In the genomic region with DNA sequence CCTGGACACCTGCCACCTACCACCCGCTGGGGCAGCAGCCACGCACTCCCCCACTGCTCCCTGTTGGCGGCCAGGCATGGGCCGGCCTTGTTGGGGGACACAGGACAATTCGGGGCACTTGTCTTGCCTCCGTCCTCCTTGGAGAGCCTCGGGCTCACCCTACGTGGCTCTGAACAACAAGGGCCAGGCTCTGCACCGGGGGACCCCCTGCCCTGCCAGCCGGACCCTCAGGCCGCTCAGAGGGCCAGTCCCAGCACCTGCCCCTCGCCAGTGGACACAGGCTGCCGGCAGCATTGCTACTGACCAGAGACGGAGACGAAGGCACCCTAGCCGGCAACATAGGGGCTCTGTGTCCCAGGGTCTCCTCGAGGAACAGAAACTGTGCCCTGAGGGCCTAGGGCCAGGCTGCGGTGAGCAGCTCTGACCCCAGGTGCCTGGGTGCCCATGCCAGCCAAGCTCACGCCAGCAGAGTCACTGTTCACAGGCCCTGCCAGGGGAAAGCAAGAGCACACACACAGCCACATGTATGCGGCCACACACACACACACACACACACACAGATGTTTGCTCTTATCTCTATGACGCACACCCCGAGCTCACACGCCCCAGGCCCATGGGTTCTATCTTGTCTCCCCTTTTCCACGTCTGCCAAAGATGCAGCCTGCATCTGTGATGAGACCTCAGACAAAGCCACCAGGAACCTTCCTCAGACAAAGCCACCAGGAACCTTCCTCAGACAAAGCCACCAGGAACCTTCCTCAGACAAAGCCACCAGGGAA, we compare ENCODE assay signal across 1 cellular context.
TF ChIP-seq lines count a peak whose summit lies in the region.

No MANE protein-coding gene starts in this region.

TF ChIP-seq in H1, 55 proteins besides CTCF, POLR2A, EP300 and RAD21:
- TF ChIP-seq KDM5A (IDR thresholded peaks at IDR 0.05; ENCODE audit: low read length) (no peak), CTBP2 (IDR thresholded peaks at IDR 0.05; ENCODE audit: borderline replicate concordance, insufficient read depth, insufficient read length, low read length) (no peak), JUN (IDR thresholded peaks at IDR 0.05; ENCODE audit: low read depth, low read length) (no peak), MAFK (IDR thresholded peaks at IDR 0.05; ENCODE audit: low read depth, low read length) (no peak), POLR2AphosphoS5 (IDR thresholded peaks at IDR 0.05; ENCODE audit: low read depth, low read length) (no peak)
